In genomic region chr4:111744847-111745246, GRCh38 we compare ENCODE assay signal across 31 cellular contexts.
"Had no signal": no experiment of that assay in that cellular context is flagged by ENCODE, and none has a peak within 500 bp of the region (broad histone marks: within the 10 kb centered on the region; RNA-seq: fewer than 3 reads in every experiment).

No MANE protein-coding gene starts in this region.

- H3K27ac ChIP-seq: brain microvascular endothelial cell, coronary artery, dorsolateral prefrontal cortex, esophagus muscularis mucosa, gastroesophageal sphincter, heart right ventricle had no signal

- H3K4me1 Mint-ChIP-seq: activated CD4-positive, alpha-beta T cell treated with anti-CD3 and anti-CD28 coated beads for 36 hours; activated CD4-positive, alpha-beta T cell treated with anti-CD3 and anti-CD28 coated beads, Interleukin-2, amount 10 ng/mL, durations not matched to agents 24 days and 14 days; activated CD8-positive, alpha-beta memory T cell treated with anti-CD3 and anti-CD28 coated beads, Interleukin-2, amount 10 ng/mL, durations not matched to agents 7 days and 5 days; activated naive CD4-positive, alpha-beta T cell treated with anti-CD3 and anti-CD28 coated beads, Interleukin-2, amount 10 ng/mL, durations not matched to agents 7 days and 5 days; activated naive CD8-positive, alpha-beta T cell treated with anti-CD3 and anti-CD28 coated beads, Interleukin-2, amount 10 ng/mL, durations not matched to agents 7 days and 5 days; central memory CD8-positive, alpha-beta T cell; T-helper 17 cell had no signal

- H3K27me3 Mint-ChIP-seq: activated CD4-positive, alpha-beta memory T cell treated with anti-CD3 and anti-CD28 coated beads for 36 hours; activated CD4-positive, alpha-beta T cell treated with anti-CD3 and anti-CD28 coated beads for 36 hours; activated CD8-positive, alpha-beta memory T cell treated with anti-CD3 and anti-CD28 coated beads, Interleukin-2, amount 10 ng/mL, durations not matched to agents 7 days and 5 days; activated naive CD4-positive, alpha-beta T cell treated with anti-CD3 and anti-CD28 coated beads, Interleukin-2, amount 10 ng/mL, durations not matched to agents 7 days and 5 days; activated naive CD8-positive, alpha-beta T cell treated with anti-CD3 and anti-CD28 coated beads, Interleukin-2, amount 10 ng/mL, durations not matched to agents 7 days and 5 days; central memory CD8-positive, alpha-beta T cell; dendritic cell treated with granulocyte-macrophage colony-stimulating factor and Interleukin-4, amounts not matched to agents 40 ng/mL and 50 ng/mL, for 4 days; T-helper 17 cell had no signal

- H3K4me1 ChIP-seq: esophagus muscularis mucosa, gastroesophageal sphincter, heart right ventricle had no signal

- H3K9me3 Mint-ChIP-seq: activated CD4-positive, alpha-beta memory T cell treated with anti-CD3 and anti-CD28 coated beads for 36 hours; activated CD4-positive, alpha-beta T cell treated with anti-CD3 and anti-CD28 coated beads, Interleukin-2, amount 10 ng/mL, durations not matched to agents 24 days and 14 days; activated naive CD4-positive, alpha-beta T cell treated with anti-CD3 and anti-CD28 coated beads, Interleukin-2, amount 10 ng/mL, durations not matched to agents 7 days and 5 days; activated naive CD8-positive, alpha-beta T cell treated with anti-CD3 and anti-CD28 coated beads, Interleukin-2, amount 10 ng/mL, durations not matched to agents 7 days and 5 days; activated T-helper 1 cell treated with anti-CD3 and anti-CD28 coated beads, Interleukin-12 subunit alpha, Interleukin-12 subunit beta, Interleukin-2, Interleukin-4 antibody, amounts not matched to agents 30 ng/mL and 10 ng/mL and 1 ng/mL, durations not matched to agents 14 hours and 24 hours and 36 hours; dendritic cell treated with granulocyte-macrophage colony-stimulating factor and Interleukin-4, amounts not matched to agents 40 ng/mL and 50 ng/mL, for 4 days; endodermal cell; T-helper 2 cell treated with Interferon-gamma antibody and Interleukin-4, amounts not matched to agents 5 μg/mL and 100 μg/mL, for 36 hours had no signal

- H3K9me3 ChIP-seq: esophagus muscularis mucosa, gastroesophageal sphincter had no signal

- DNase-seq: activated CD4-positive, alpha-beta memory T cell treated with anti-CD3 and anti-CD28 coated beads for 36 hours; activated CD4-positive, alpha-beta T cell treated with anti-CD3 and anti-CD28 coated beads for 36 hours; activated CD4-positive, alpha-beta T cell treated with anti-CD3 and anti-CD28 coated beads, Interleukin-2, amount 10 ng/mL, durations not matched to agents 24 days and 14 days; activated CD4-positive, CD25-positive, alpha-beta regulatory T cell; activated CD4-positive, CD25-positive, alpha-beta regulatory T cell treated with anti-CD3 and anti-CD28 coated beads, Interleukin-2, amount 50 U/mL, for 72 hours; activated CD8-positive, alpha-beta memory T cell treated with anti-CD3 and anti-CD28 coated beads, Interleukin-2, amount 10 ng/mL, durations not matched to agents 7 days and 5 days; activated CD8-positive, alpha-beta memory T cell treated with anti-CD3 and anti-CD28 coated beads, Interleukin-2, amount 50 U/mL, for 4 hours; activated CD8-positive, alpha-beta T cell treated with anti-CD3 and anti-CD28 coated beads, Interleukin-2, amount 10 ng/mL, durations not matched to agents 7 days and 5 days; activated gamma-delta T cell; activated naive CD4-positive, alpha-beta T cell; activated naive CD4-positive, alpha-beta T cell treated with anti-CD3 and anti-CD28 coated beads, Interleukin-2, amount 10 ng/mL, durations not matched to agents 7 days and 5 days; activated naive CD8-positive, alpha-beta T cell treated with anti-CD3 and anti-CD28 coated beads, Interleukin-2, amount 10 ng/mL, durations not matched to agents 7 days and 5 days; activated T-cell treated with anti-CD3 and anti-CD28 coated beads, Interleukin-2, amount 50 U/mL, for 1 hour; activated T-cell treated with anti-CD3 and anti-CD28 coated beads, Interleukin-2, amount 50 U/mL, for 48 hours; brain microvascular endothelial cell; dorsolateral prefrontal cortex; effector memory CD4-positive, alpha-beta T cell; endodermal cell; foreskin melanocyte; heart right ventricle; T-helper 1 cell; T-helper 17 cell; T1000 had no signal

- ATAC-seq: activated CD4-positive, alpha-beta T cell treated with anti-CD3 and anti-CD28 coated beads for 36 hours; activated CD8-positive, alpha-beta memory T cell treated with anti-CD3 and anti-CD28 coated beads, Interleukin-2, amount 10 ng/mL, durations not matched to agents 7 days and 5 days; activated CD8-positive, alpha-beta T cell treated with anti-CD3 and anti-CD28 coated beads, Interleukin-2, amount 10 ng/mL, durations not matched to agents 7 days and 5 days; activated naive CD4-positive, alpha-beta T cell treated with anti-CD3 and anti-CD28 coated beads, Interleukin-2, amount 50 U/mL, for 72 hours; gastroesophageal sphincter; heart right ventricle; T-helper 17 cell had no signal

- H3K27ac Mint-ChIP-seq: activated CD4-positive, alpha-beta memory T cell treated with anti-CD3 and anti-CD28 coated beads for 36 hours; activated CD4-positive, alpha-beta T cell treated with anti-CD3 and anti-CD28 coated beads for 36 hours; activated CD4-positive, alpha-beta T cell treated with anti-CD3 and anti-CD28 coated beads, Interleukin-2, amount 10 ng/mL, durations not matched to agents 24 days and 14 days; activated CD8-positive, alpha-beta memory T cell treated with anti-CD3 and anti-CD28 coated beads, Interleukin-2, amount 10 ng/mL, durations not matched to agents 7 days and 5 days; activated CD8-positive, alpha-beta T cell treated with anti-CD3 and anti-CD28 coated beads, Interleukin-2, amount 10 ng/mL, durations not matched to agents 7 days and 5 days; activated naive CD4-positive, alpha-beta T cell treated with anti-CD3 and anti-CD28 coated beads, Interleukin-2, amount 10 ng/mL, durations not matched to agents 7 days and 5 days; activated naive CD4-positive, alpha-beta T cell treated with anti-CD3 and anti-CD28 coated beads, Interleukin-2, amount 50 U/mL, for 72 hours; activated naive CD8-positive, alpha-beta T cell treated with anti-CD3 and anti-CD28 coated beads, Interleukin-2, amount 10 ng/mL, durations not matched to agents 7 days and 5 days; activated T-helper 1 cell treated with anti-CD3 and anti-CD28 coated beads, Interleukin-12 subunit alpha, Interleukin-12 subunit beta, Interleukin-2, Interleukin-4 antibody, amounts not matched to agents 30 ng/mL and 10 ng/mL and 1 ng/mL, durations not matched to agents 14 hours and 24 hours and 36 hours; dendritic cell treated with granulocyte-macrophage colony-stimulating factor and Interleukin-4, amounts not matched to agents 40 ng/mL and 50 ng/mL, for 4 days; endodermal cell; T-helper 17 cell; T-helper 2 cell treated with Interferon-gamma antibody and Interleukin-4, amounts not matched to agents 5 μg/mL and 100 μg/mL, for 36 hours had no signal

- H3K4me3 Mint-ChIP-seq: activated CD4-positive, alpha-beta memory T cell treated with anti-CD3 and anti-CD28 coated beads for 36 hours; activated CD4-positive, alpha-beta T cell treated with anti-CD3 and anti-CD28 coated beads for 36 hours; activated CD4-positive, alpha-beta T cell treated with anti-CD3 and anti-CD28 coated beads, Interleukin-2, amount 10 ng/mL, durations not matched to agents 24 days and 14 days; activated CD8-positive, alpha-beta memory T cell treated with anti-CD3 and anti-CD28 coated beads, Interleukin-2, amount 10 ng/mL, durations not matched to agents 7 days and 5 days; activated CD8-positive, alpha-beta T cell treated with anti-CD3 and anti-CD28 coated beads, Interleukin-2, amount 10 ng/mL, durations not matched to agents 7 days and 5 days; activated naive CD4-positive, alpha-beta T cell treated with anti-CD3 and anti-CD28 coated beads, Interleukin-2, amount 10 ng/mL, durations not matched to agents 7 days and 5 days; activated naive CD8-positive, alpha-beta T cell treated with anti-CD3 and anti-CD28 coated beads, Interleukin-2, amount 10 ng/mL, durations not matched to agents 7 days and 5 days; activated T-helper 1 cell treated with anti-CD3 and anti-CD28 coated beads, Interleukin-12 subunit alpha, Interleukin-12 subunit beta, Interleukin-2, Interleukin-4 antibody, amounts not matched to agents 30 ng/mL and 10 ng/mL and 1 ng/mL, durations not matched to agents 14 hours and 24 hours and 36 hours; central memory CD8-positive, alpha-beta T cell; dendritic cell treated with granulocyte-macrophage colony-stimulating factor and Interleukin-4, amounts not matched to agents 40 ng/mL and 50 ng/mL, for 4 days; endodermal cell; T-helper 17 cell; T-helper 2 cell treated with Interferon-gamma antibody and Interleukin-4, amounts not matched to agents 5 μg/mL and 100 μg/mL, for 36 hours had no signal

- H3K36me3 ChIP-seq: brain microvascular endothelial cell, esophagus muscularis mucosa, gastroesophageal sphincter, heart right ventricle had no signal

- H3K4me3 ChIP-seq: coronary artery, dorsolateral prefrontal cortex, esophagus muscularis mucosa, gastroesophageal sphincter, heart right ventricle had no signal

- H3K27me3 ChIP-seq: brain microvascular endothelial cell, esophagus muscularis mucosa, gastroesophageal sphincter, heart right ventricle had no signal

- H3K36me3 Mint-ChIP-seq: activated CD4-positive, alpha-beta memory T cell treated with anti-CD3 and anti-CD28 coated beads for 36 hours; activated CD8-positive, alpha-beta memory T cell treated with anti-CD3 and anti-CD28 coated beads, Interleukin-2, amount 10 ng/mL, durations not matched to agents 7 days and 5 days; activated naive CD4-positive, alpha-beta T cell treated with anti-CD3 and anti-CD28 coated beads, Interleukin-2, amount 10 ng/mL, durations not matched to agents 7 days and 5 days; activated naive CD4-positive, alpha-beta T cell treated with anti-CD3 and anti-CD28 coated beads, Interleukin-2, amount 50 U/mL, for 72 hours; activated naive CD8-positive, alpha-beta T cell treated with anti-CD3 and anti-CD28 coated beads, Interleukin-2, amount 10 ng/mL, durations not matched to agents 7 days and 5 days had no signal
